8 cellular contexts compared by ENCODE assay signal in the genomic region with DNA sequence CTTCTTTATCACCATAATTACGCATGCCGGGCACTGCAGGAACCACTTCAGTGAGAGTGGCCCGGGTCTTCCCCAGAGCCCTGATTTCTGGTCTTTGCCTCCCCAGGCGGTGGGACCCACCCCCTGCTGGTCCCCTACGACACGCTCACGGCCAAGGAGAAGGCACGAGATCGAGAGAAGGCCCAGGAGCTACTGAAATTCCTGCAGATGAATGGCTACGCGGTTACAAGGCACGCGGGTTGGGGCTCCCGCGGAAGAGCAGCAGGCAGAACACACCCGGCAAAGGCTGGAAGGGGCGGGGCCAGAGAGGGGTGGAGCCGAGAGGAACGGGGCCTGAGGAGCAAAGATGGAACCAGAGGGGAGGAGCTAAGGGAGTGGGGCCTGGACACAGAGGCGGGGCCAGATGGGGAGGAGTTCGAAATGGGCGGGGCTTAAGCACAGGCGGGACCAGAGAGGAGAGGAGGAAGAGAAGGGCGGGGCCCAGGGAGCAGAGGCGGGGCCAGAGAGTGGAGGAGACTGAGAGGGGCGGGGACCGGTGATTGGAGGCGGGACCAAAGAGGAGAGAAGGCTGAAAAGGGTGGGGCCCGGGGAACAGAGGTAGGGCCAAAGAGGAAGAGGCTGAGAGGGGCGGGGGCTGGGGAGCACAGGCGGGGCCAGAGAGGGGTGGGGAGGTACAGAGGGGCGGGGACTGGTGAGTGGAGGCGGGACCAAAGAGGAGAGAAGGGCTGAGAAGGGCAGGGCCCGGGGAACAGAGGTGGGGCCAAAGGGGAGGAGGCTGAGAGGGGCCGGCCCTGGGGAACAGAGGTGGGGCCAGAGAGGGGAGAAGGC.
A peak's percentile ranks its signal among the peaks of the same experiment; 100 is the strongest.
DNase-seq lines count a peak whose midpoint lies in the region; ATAC-seq and TF ChIP-seq lines count a peak whose summit lies in the region.

No MANE protein-coding gene starts in this region.

- no peak overlapping the region for H2BK15ac ChIP-seq in H9 (ENCODE audit: low read depth, low read length)

- no peak overlapping the region for H3K14ac ChIP-seq in H9 (ENCODE audit: insufficient read depth, low read length)

- H3K56ac ChIP-seq in H9 (ENCODE audit: insufficient read length, low read depth, low read length), result no peak overlapping the region

- H4K8ac ChIP-seq in H9 (replicated peaks; ENCODE audit: insufficient read length, low read depth, low read length), result no peak overlapping the region

- H2BK20ac ChIP-seq in H9 (ENCODE audit: low read depth, low read length, poor library complexity, severe bottlenecking), result no peak overlapping the region

- no peaks in the 10 kb centered on the region for H3K23me2 ChIP-seq in H9 (ENCODE audit: insufficient read length, low read depth, low read length, poor library complexity, severe bottlenecking)

- H2BK5ac ChIP-seq in H9 (ENCODE audit: insufficient read length, low read length), result no peak overlapping the region

- H3K79me2 ChIP-seq in H9 (ENCODE audit: insufficient read depth, low read length), result no peaks in the 10 kb centered on the region; the same call in 1 of the 2 replicates

- no peaks in the 10 kb centered on the region; the same call in 1 of the 2 replicates for H3K27me3 Mint-ChIP-seq in H9 (ENCODE audit: low read depth)
- peaks cover 4 to 8% of the 10 kb centered on the region in 2 donors for H3K27me3 Mint-ChIP-seq in natural killer cell treated with Interleukin-12 subunit alpha and Interleukin-12 subunit beta and Interleukin-15 and Interleukin-18, amount 100 ng/mL, for 72 hours

- H3K4ac ChIP-seq in H9 (ENCODE audit: low read depth, low read length), result no peak overlapping the region

- no peak overlapping the region for H3K23ac ChIP-seq in H9 (ENCODE audit: insufficient read length, low read depth, low read length)

- H3K27me3 ChIP-seq in H9 (ENCODE audit: insufficient read depth, low read length), result no peaks in the 10 kb centered on the region

- no peak for TF ChIP-seq CTCF in H9 (conservative IDR thresholded peaks at IDR 0.05)

- DNase-seq in COLO829 (ENCODE audit: low spot score), result peak; percentile 100
- DNase-seq in H9, result peak; percentile 98
- peak; percentile 97 for DNase-seq in NCI-H460 (ENCODE audit: extremely low read depth, low read depth)
- DNase-seq in activated CD4-positive, alpha-beta T cell treated with anti-CD3 and anti-CD28 coated beads, Interleukin-2, amount 50 U/mL, for 1 hour, result peak; percentile 84
- peak; percentile 86 to 92 for DNase-seq in erythroblast (lab: John Stamatoyannopoulos, UW)
- peak; percentile 90 for DNase-seq in natural killer cell treated with Interleukin-12 subunit alpha and Interleukin-12 subunit beta and Interleukin-15 and Interleukin-18, amount 100 ng/mL, for 72 hours (ENCODE audit: low spot score)
- DNase-seq in ureter (ENCODE audit: low spot score), result peak; percentile 84
- DNase-seq in NCI-H510A (lab: John Stamatoyannopoulos, UW), result no peak

- H3K27ac Mint-ChIP-seq in H9, result peak overlapping the region in 1 of 3 experiments; percentile 80; a peak in 1 of 7 replicates
- no peak overlapping the region for H3K27ac Mint-ChIP-seq in natural killer cell treated with Interleukin-12 subunit alpha and Interleukin-12 subunit beta and Interleukin-15 and Interleukin-18, amount 100 ng/mL, for 72 hours

- TF ChIP-seq POLR2A in erythroblast (IDR thresholded peaks at IDR 0.05; ENCODE audit: low read length), result no peak

- peaks cover 52 to 71% (median 62%) of the 10 kb centered on the region in 3 experiments; a peak in 6 of 7 replicates for H3K36me3 Mint-ChIP-seq in H9 (ENCODE audit: insufficient read depth in 1 of 3, low read depth in 3 of 3)
- no peaks in the 10 kb centered on the region for H3K36me3 Mint-ChIP-seq in natural killer cell treated with Interleukin-12 subunit alpha and Interleukin-12 subunit beta and Interleukin-15 and Interleukin-18, amount 100 ng/mL, for 72 hours

- H2AK5ac ChIP-seq in H9 (ENCODE audit: insufficient read length, low read length), result no peak overlapping the region

- no peaks in the 10 kb centered on the region for H3K9me3 ChIP-seq in H9 (ENCODE audit: control insufficient read depth, low read depth, low read length)

- H2BK120ac ChIP-seq in H9 (ENCODE audit: low read depth, low read length, poor library complexity, severe bottlenecking), result no peak overlapping the region

- H3K79me1 ChIP-seq in H9 (ENCODE audit: insufficient read depth, low read depth, low read length, poor library complexity, severe bottlenecking), result no peaks in the 10 kb centered on the region

- ATAC-seq in natural killer cell treated with Interleukin-12 subunit alpha and Interleukin-12 subunit beta and Interleukin-15 and Interleukin-18, amount 100 ng/mL, for 72 hours, result peak; percentile 87 to 96

- no peak overlapping the region for H4K5ac ChIP-seq in H9 (ENCODE audit: insufficient read length, low read depth, low read length)

- H3K18ac ChIP-seq in H9 (ENCODE audit: insufficient read length, low read depth, low read length), result no peak overlapping the region

- H2AFZ ChIP-seq in H9 (ENCODE audit: low read length), result no peak overlapping the region

- H3K4me3 Mint-ChIP-seq in H9, result peak overlapping the region; percentile 9 to 17; a peak in 2 of 5 replicates
- H3K4me3 Mint-ChIP-seq in natural killer cell treated with Interleukin-12 subunit alpha and Interleukin-12 subunit beta and Interleukin-15 and Interleukin-18, amount 100 ng/mL, for 72 hours, result no peak overlapping the region

- H3K4me2 ChIP-seq in H9 (ENCODE audit: insufficient read depth, insufficient read length, low read length), result peak overlapping the region; percentile 28

- no peak overlapping the region for H3T11ph ChIP-seq in H9 (ENCODE audit: low read length)

- H3K9ac ChIP-seq in H9 (ENCODE audit: extremely low read depth, insufficient read length, low read length), result no peak overlapping the region

- no peaks in the 10 kb centered on the region for H3K9me3 Mint-ChIP-seq in H9
- H3K9me3 Mint-ChIP-seq in natural killer cell treated with Interleukin-12 subunit alpha and Interleukin-12 subunit beta and Interleukin-15 and Interleukin-18, amount 100 ng/mL, for 72 hours, result no peaks in the 10 kb centered on the region

- no CpG with 5 or more reads among the region's 35 CpGs for WGBS in H9 (ENCODE audit: extremely low coverage, insufficient read length, low lambda C conversion rate)

- H3K27ac ChIP-seq in H9 (ENCODE audit: insufficient read length, low read depth, low read length), result no peak overlapping the region

- no peaks in the 10 kb centered on the region; the same call in 1 of the 2 replicates for H3K4me1 ChIP-seq in H9 (ENCODE audit: insufficient read depth, low read length)

- no peak overlapping the region for H2BK12ac ChIP-seq in H9 (ENCODE audit: insufficient read length, low read depth, low read length)

- peaks cover 9 to 16% of the 10 kb centered on the region in 2 experiments; a peak in 3 of 4 replicates for H3K4me1 Mint-ChIP-seq in H9
- peaks cover 0 to 6% of the 10 kb centered on the region in 2 donors for H3K4me1 Mint-ChIP-seq in natural killer cell treated with Interleukin-12 subunit alpha and Interleukin-12 subunit beta and Interleukin-15 and Interleukin-18, amount 100 ng/mL, for 72 hours (ENCODE audit: low read depth in 2 of 2)

- H4K20me1 ChIP-seq in H9 (ENCODE audit: control insufficient read depth, insufficient read depth, insufficient read length), result no peaks in the 10 kb centered on the region

- H4K91ac ChIP-seq in H9 (ENCODE audit: insufficient read length, low read depth, low read length), result no peak overlapping the region
